16 cellular contexts compared by ENCODE assay signal in the genomic region with DNA sequence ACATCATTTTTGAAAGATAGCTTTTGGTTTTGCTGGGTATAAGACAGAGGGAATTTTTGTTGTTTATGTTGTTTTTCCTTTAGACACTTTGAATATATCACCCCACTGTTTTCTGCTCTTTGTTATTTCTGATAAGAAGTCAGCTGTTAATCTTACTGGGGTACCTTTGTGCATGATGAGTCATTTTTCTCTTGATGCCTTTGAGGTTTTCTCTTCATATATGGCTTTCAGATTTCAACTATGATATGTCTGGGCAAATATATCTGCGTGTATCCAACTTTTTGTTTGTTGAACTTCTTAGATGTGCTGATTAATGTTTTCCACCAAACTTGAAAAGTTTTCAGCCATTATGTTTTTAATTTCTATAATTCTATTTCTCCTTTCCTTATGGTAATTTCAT.
DNase-seq lines count a peak whose midpoint lies in the region; ATAC-seq and TF ChIP-seq lines count a peak whose summit lies in the region.
"Had no signal": no experiment of that assay in that cellular context is flagged by ENCODE, and none has a peak within 500 bp of the region (broad histone marks: within the 10 kb centered on the region; RNA-seq: fewer than 3 reads in every experiment).

No MANE protein-coding gene starts in this region.

- TF ChIP-seq POLR2A in breast epithelium (IDR thresholded peaks at IDR 0.05): no peak
- no peak for TF ChIP-seq POLR2A in esophagus squamous epithelium (IDR thresholded peaks at IDR 0.05)

- H3K4me3 ChIP-seq in breast epithelium (no peak overlapping the region), RWPE2 (ENCODE audit: severe bottlenecking) (no peak overlapping the region), brain microvascular endothelial cell (ENCODE audit: low read depth, low read length) (no peak overlapping the region), esophagus squamous epithelium (no peak overlapping the region)
- H3K4me3 ChIP-seq: GM12878, HAP-1 had no signal

- H3K27me3 Mint-ChIP-seq in MCF 10A (ENCODE audit: insufficient read depth, unreplicated experiment): no peaks in the 10 kb centered on the region

- H3K9me3 ChIP-seq in breast epithelium (peaks cover 0 to 12% of the 10 kb centered on the region in 2 donors), RWPE2 (ENCODE audit: severe bottlenecking) (peaks cover 9% of the 10 kb centered on the region), esophagus squamous epithelium (peaks cover 0 to 9% (median 0%) of the 10 kb centered on the region in 3 donors)
- H3K9me3 ChIP-seq: HAP-1 had no signal

- CTCF ChIA-PET in MCF 10A (lab: Yijun Ruan, JAX): interaction anchor here (0.5 kb wide), 1 partner anchor 971 kb away, joined by 5 read pairs; no protein-coding TSS in a partner anchor

- H3K9me3 Mint-ChIP-seq in MCF 10A (ENCODE audit: unreplicated experiment): peaks cover 8% of the 10 kb centered on the region

- in situ Hi-C loops in brain microvascular endothelial cell (cut with HindIII; ENCODE audit: low pct_ligation_motif_present, low sequenced_read_pairs) (no loop called here), ACHN (cut with HindIII; ENCODE audit: low pct_ligation_motif_present, low pct_unique_long_range_greater_than_20kb, low sequenced_read_pairs) (no loop called here)

- peaks cover 29% of the 10 kb centered on the region for H3K4me1 Mint-ChIP-seq in MCF 10A (ENCODE audit: insufficient read depth, unreplicated experiment)
- H3K4me1 Mint-ChIP-seq: B cell had no signal

- POLR2A ChIA-PET in MCF 10A (lab: Yijun Ruan, JAX): no interaction called here

- H3K36me3 ChIP-seq in breast epithelium (no peaks in the 10 kb centered on the region), RWPE2 (ENCODE audit: low read depth) (no peaks in the 10 kb centered on the region), brain microvascular endothelial cell (replicated peaks) (no peaks in the 10 kb centered on the region), esophagus squamous epithelium (no peaks in the 10 kb centered on the region)
- H3K36me3 ChIP-seq: HAP-1 had no signal

- no peaks in the 10 kb centered on the region for H3K27me3 ChIP-seq in breast epithelium
- no peaks in the 10 kb centered on the region for H3K27me3 ChIP-seq in RWPE2 (ENCODE audit: insufficient read depth, poor library complexity, severe bottlenecking)
- no peaks in the 10 kb centered on the region for H3K27me3 ChIP-seq in brain microvascular endothelial cell (replicated peaks)
- no peaks in the 10 kb centered on the region for H3K27me3 ChIP-seq in esophagus squamous epithelium

- H3K4me1 ChIP-seq in breast epithelium (no peaks in the 10 kb centered on the region), RWPE2 (ENCODE audit: insufficient read depth, poor library complexity, severe bottlenecking) (peaks cover 27% of the 10 kb centered on the region), esophagus squamous epithelium (no peaks in the 10 kb centered on the region)
- H3K4me1 ChIP-seq: HAP-1 had no signal

- no peak overlapping the region for H3K27ac ChIP-seq in breast epithelium
- peak overlapping the region; percentile 87 for H3K27ac ChIP-seq in RWPE2 (ENCODE audit: poor library complexity, severe bottlenecking)
- H3K27ac ChIP-seq in brain microvascular endothelial cell: peak overlapping the region; percentile 11
- H3K27ac ChIP-seq in esophagus squamous epithelium: no peak overlapping the region
- H3K27ac ChIP-seq: 22Rv1 had no signal

- intact Hi-C loops in MCF 10A (cut with micrococcal nuclease) (no loop called here), breast epithelium (cut with DNase I; ENCODE audit: low total_unique reads) (no loop called here), esophagus squamous epithelium (cut with DNase I) (no loop called here)

- TF ChIP-seq CTCF in MCF 10A (IDR thresholded peaks at IDR 0.05; ENCODE audit: unreplicated experiment) (no peak), breast epithelium (IDR thresholded peaks at IDR 0.05) (no peak), RWPE2 (IDR thresholded peaks at IDR 0.05; ENCODE audit: poor library complexity, severe bottlenecking) (no peak), brain microvascular endothelial cell (IDR thresholded peaks at IDR 0.05; ENCODE audit: low read depth, low read length, missing control alignments) (no peak), esophagus squamous epithelium (IDR thresholded peaks at IDR 0.05) (no peak)

- no peak for ATAC-seq in RWPE2 (ENCODE audit: low read depth)
- ATAC-seq: GM12878 had no signal

- H3K27ac Mint-ChIP-seq in MCF 10A (ENCODE audit: low read depth, unreplicated experiment): peak overlapping the region; percentile 62
- H3K27ac Mint-ChIP-seq: B cell; CD4-positive, alpha-beta T cell had no signal

- DNase-seq in MCF 10A (ENCODE audit: unreplicated experiment) (no peak), breast epithelium (ENCODE audit: low spot score in 2 of 2) (no peak), RWPE2 (ENCODE audit: low spot score) (no peak), brain microvascular endothelial cell (no peak), esophagus squamous epithelium (lab: John Stamatoyannopoulos, UW) (no peak), NCI-H1048 (lab: John Stamatoyannopoulos, UW) (no peak), ACHN (no peak)
- no peak for DNase-seq in activated CD4-positive, CD25-positive, alpha-beta regulatory T cell (lab: John Stamatoyannopoulos, UW)
- DNase-seq: C1 segment of cervical spinal cord; Calu3; CD4-positive, alpha-beta T cell; DMS 273 treated with DMSO at 0.1 percent for 48 hours had no signal

- 78 to 82% methylated on average over 1 of the region's 1 CpG for WGBS in esophagus squamous epithelium, 2 donors

- H3K36me3 Mint-ChIP-seq in MCF 10A (ENCODE audit: insufficient read depth, unreplicated experiment): peaks cover 10% of the 10 kb centered on the region

- no TSS peak for BruUV-seq in MCF 10A (replicated peaks; lab: Mats Ljungman, UMichigan)

- H3K4me3 Mint-ChIP-seq in MCF 10A (ENCODE audit: unreplicated experiment): no peak overlapping the region
- H3K4me3 Mint-ChIP-seq: B cell; CD4-positive, alpha-beta T cell had no signal

Comparison
In these comparisons a context has a peak if more than half of its experiments do, and no peak if none do; other contexts are left out.
1. H3K27ac ChIP-seq: peak in RWPE2 (single experiment) and brain microvascular endothelial cell (single experiment); none in breast epithelium (0 of 2) and esophagus squamous epithelium (0 of 4).